Comparison of ENCODE assay signal across 22 cellular contexts in genomic region chr19:35945121-35945792, GRCh38. TPM values are rescaled to one million over a fixed set of nuclear protein-coding genes. Genes with fewer than 3 reads are reported as not detected.
"Had no signal": no experiment of that assay in that cellular context is flagged by ENCODE, and none has a peak within 500 bp of the region (broad histone marks: within the 10 kb centered on the region; RNA-seq: fewer than 3 reads in every experiment).

No MANE protein-coding gene starts in this region.

- ATAC-seq: activated CD4-positive, CD25-positive, alpha-beta regulatory T cell treated with anti-CD3 and anti-CD28 coated beads, Interleukin-2, amount 50 U/mL, for 24 hours; heart left ventricle; left cardiac atrium; lower lobe of right lung; stimulated activated naive CD8-positive, alpha-beta T cell treated with anti-CD3 and anti-CD28 coated beads, Interleukin-15, Interleukin-2, amounts not matched to agents 100 U/mL and 50 U/mL, for 24 hours had no signal

- H3K9me3 ChIP-seq: heart left ventricle, lower lobe of right lung, right atrium auricular region, transverse colon had no signal

- H3K27me3 Mint-ChIP-seq: activated naive CD8-positive, alpha-beta T cell treated with anti-CD3 and anti-CD28 coated beads, Interleukin-2, amount 10 ng/mL, durations not matched to agents 7 days and 5 days; brain; progenitor cell of endocrine pancreas had no signal

- H3K27ac Mint-ChIP-seq: activated naive CD8-positive, alpha-beta T cell treated with anti-CD3 and anti-CD28 coated beads, Interleukin-2, amount 10 ng/mL, durations not matched to agents 7 days and 5 days; dendritic cell treated with granulocyte-macrophage colony-stimulating factor and Interleukin-4, amounts not matched to agents 40 ng/mL and 50 ng/mL, for 4 days; mesothelial cell of epicardium; progenitor cell of endocrine pancreas had no signal

- H3K4me1 ChIP-seq: heart left ventricle, lower lobe of right lung, right atrium auricular region, transverse colon had no signal

- DNase-seq: activated effector memory CD4-positive, alpha-beta T cell treated with anti-CD3 and anti-CD28 coated beads, Interleukin-2, amount 50 U/mL, for 16 hours; activated naive CD8-positive, alpha-beta T cell treated with anti-CD3 and anti-CD28 coated beads, Interleukin-2, amount 10 ng/mL, durations not matched to agents 7 days and 5 days; cerebellar nuclear complex; effector memory CD4-positive, alpha-beta T cell; foreskin melanocyte; left cardiac atrium; lower lobe of right lung; nucleus accumbens; stimulated activated CD4-positive, alpha-beta T cell treated with anti-CD3 and anti-CD28 coated beads, Interleukin-4, amount 100 ng/mL, for 24 hours; stimulated activated naive CD8-positive, alpha-beta T cell treated with anti-CD3 and anti-CD28 coated beads, Interleukin-15, Interleukin-2, amounts not matched to agents 100 U/mL and 50 U/mL, for 24 hours; T1000; transverse colon had no signal

- H3K4me3 Mint-ChIP-seq: activated naive CD8-positive, alpha-beta T cell treated with anti-CD3 and anti-CD28 coated beads, Interleukin-2, amount 10 ng/mL, durations not matched to agents 7 days and 5 days; brain; dendritic cell treated with granulocyte-macrophage colony-stimulating factor and Interleukin-4, amounts not matched to agents 40 ng/mL and 50 ng/mL, for 4 days; mesothelial cell of epicardium had no signal

- H3K36me3 Mint-ChIP-seq: activated naive CD8-positive, alpha-beta T cell treated with anti-CD3 and anti-CD28 coated beads, Interleukin-2, amount 10 ng/mL, durations not matched to agents 7 days and 5 days had no signal

- H3K27ac ChIP-seq: heart left ventricle, lower lobe of right lung, right atrium auricular region, SK-N-MC, skin epidermis, transverse colon had no signal

- H3K36me3 ChIP-seq: transverse colon had no signal

- H3K27me3 ChIP-seq: heart left ventricle, right atrium auricular region, transverse colon had no signal

- H3K4me3 ChIP-seq: heart left ventricle, lower lobe of right lung, right atrium auricular region, SK-N-MC, skin epidermis, transverse colon had no signal

- H3K9me3 Mint-ChIP-seq: activated naive CD8-positive, alpha-beta T cell treated with anti-CD3 and anti-CD28 coated beads, Interleukin-2, amount 10 ng/mL, durations not matched to agents 7 days and 5 days; dendritic cell treated with granulocyte-macrophage colony-stimulating factor and Interleukin-4, amounts not matched to agents 40 ng/mL and 50 ng/mL, for 4 days; mesothelial cell of epicardium had no signal

RNA-seq across cellular contexts. Expression of gene TYROBP, which starts 37.2 kb away (rescaled TPM):
- total RNA-seq: fibroblast of lung, mesothelial cell of epicardium, progenitor cell of endocrine pancreas had no signal
- polyA plus RNA-seq: fibroblast of lung had no signal

RNA-seq across cellular contexts. Expression of gene HCST, which starts 42.9 kb away (rescaled TPM):
- total RNA-seq: progenitor cell of endocrine pancreas had no signal
